Comparison of ENCODE assay signal across 24 cellular contexts in genomic region chr20:40433341-40433861, GRCh38.
DNase-seq lines count a peak whose midpoint lies in the region; ATAC-seq, FAIRE-seq and TF ChIP-seq lines count a peak whose summit lies in the region.
"Had no signal": no experiment of that assay in that cellular context is flagged by ENCODE, and none has a peak within 500 bp of the region (broad histone marks: within the 10 kb centered on the region; RNA-seq: fewer than 3 reads in every experiment).

No MANE protein-coding gene starts in this region.

- no peak overlapping the region for H2BK15ac ChIP-seq in H1 (ENCODE audit: low read length)

- no peak overlapping the region for H4K91ac ChIP-seq in H1 (replicated peaks; ENCODE audit: insufficient read length, low read length)

- intact Hi-C loops in natural killer cell (cut with micrococcal nuclease) = no loop called here

- no peak overlapping the region for H2BK5ac ChIP-seq in H1 (ENCODE audit: low read depth, low read length)

- H3K56ac ChIP-seq in H1 (replicated peaks; ENCODE audit: insufficient read length, low read depth, low read length) = no peak overlapping the region

- H3K79me2 ChIP-seq in H1 (ENCODE audit: control insufficient read depth in 1 of 2, insufficient read depth in 2 of 2, low read length in 2 of 2) = no peaks in the 10 kb centered on the region

- no peak for TF ChIP-seq RAD21 in H1 (IDR thresholded peaks at IDR 0.05 in 1 of 2, conservative IDR thresholded peaks at IDR 0.05 in 1 of 2; ENCODE audit: low read depth in 2 of 2, low read length in 2 of 2)

- DNase-seq in natural killer cell treated with Interleukin-12 subunit alpha and Interleukin-12 subunit beta and Interleukin-15 and Interleukin-18, amount 100 ng/mL, for 72 hours (ENCODE audit: low spot score) = no peak
- DNase-seq in natural killer cell (no peak), H1 (ENCODE audit: low read depth in 1 of 2, low spot score in 2 of 2) (no peak), osteocyte (ENCODE audit: extremely low spot score, unreplicated experiment) (peak; percentile 75), GF-D8 (lab: John Stamatoyannopoulos, UW) (no peak), chondrocyte (ENCODE audit: low spot score) (no peak)
- DNase-seq: Caco-2; CD4-positive, CD25-positive, alpha-beta regulatory T cell; DMS 273 treated with DMSO at 0.1 percent for 48 hours; DMS79 treated with DMSO at 0.1 percent for 48 hours; GM23248; HCEC 1CT; MV-4-11; NCI-H1694; NCI-H2081; NCI-H2171; NCI-H345; NCI-H524 treated with DMSO at 0.1 percent for 48 hours; SHP77; SW 1271 had no signal

- no peak overlapping the region for H3K4me2 ChIP-seq in H1 (ENCODE audit: insufficient read depth in 1 of 2, low read depth in 2 of 2, low read length in 2 of 2)
- H3K4me2 ChIP-seq: KMS-11 had no signal

- H3K36me3 Mint-ChIP-seq in natural killer cell treated with Interleukin-12 subunit alpha and Interleukin-12 subunit beta and Interleukin-15 and Interleukin-18, amount 100 ng/mL, for 72 hours = no peaks in the 10 kb centered on the region
- no peaks in the 10 kb centered on the region for H3K36me3 Mint-ChIP-seq in natural killer cell
- no peaks in the 10 kb centered on the region for H3K36me3 Mint-ChIP-seq in osteocyte (ENCODE audit: unreplicated experiment)
- H3K36me3 Mint-ChIP-seq in chondrocyte (ENCODE audit: low read depth) = no peaks in the 10 kb centered on the region
- H3K36me3 Mint-ChIP-seq: CD4-positive, CD25-positive, alpha-beta regulatory T cell had no signal

- no peak overlapping the region for H3K27ac Mint-ChIP-seq in natural killer cell treated with Interleukin-12 subunit alpha and Interleukin-12 subunit beta and Interleukin-15 and Interleukin-18, amount 100 ng/mL, for 72 hours
- H3K27ac Mint-ChIP-seq in natural killer cell (no peak overlapping the region), osteocyte (ENCODE audit: unreplicated experiment) (no peak overlapping the region), chondrocyte (ENCODE audit: unreplicated experiment) (no peak overlapping the region)
- H3K27ac Mint-ChIP-seq: CD4-positive, CD25-positive, alpha-beta regulatory T cell had no signal

- WGBS in H1 (ENCODE audit: extremely low coverage in 1 of 2, insufficient coverage in 1 of 2, insufficient read length in 1 of 2, insufficient replicate concordance in 2 of 2, low coverage in 1 of 2, low lambda C conversion rate in 2 of 2, missing lambda C conversion rate in 1 of 2), 2 experiments = 93% methylated on average over 8 of the region's 8 CpGs; no CpG with 5 or more reads in 1 of the 2 experiments

- peaks cover 7 to 19% of the 10 kb centered on the region in 2 donors for H3K27me3 Mint-ChIP-seq in natural killer cell treated with Interleukin-12 subunit alpha and Interleukin-12 subunit beta and Interleukin-15 and Interleukin-18, amount 100 ng/mL, for 72 hours
- peaks cover 4 to 20% of the 10 kb centered on the region in 2 donors for H3K27me3 Mint-ChIP-seq in natural killer cell (ENCODE audit: low read depth in 2 of 2)
- peaks cover 14% of the 10 kb centered on the region for H3K27me3 Mint-ChIP-seq in osteocyte (ENCODE audit: unreplicated experiment)
- peaks cover 19% of the 10 kb centered on the region for H3K27me3 Mint-ChIP-seq in chondrocyte (ENCODE audit: low read depth)

- H2AFZ ChIP-seq in H1 (ENCODE audit: low read length) = no peak overlapping the region
- H2AFZ ChIP-seq: GM23248 had no signal

- no peak overlapping the region for H2BK20ac ChIP-seq in H1 (ENCODE audit: low read length)

- no peaks in the 10 kb centered on the region for H3K27me3 ChIP-seq in H1 (replicated peaks in 1 of 4; ENCODE audit: control insufficient read depth in 3 of 4, extremely low read depth in 1 of 4, insufficient read depth in 3 of 4, low read length in 3 of 4)

- H3K4me3 ChIP-seq in H1 (ENCODE audit: extremely low read depth in 1 of 4, insufficient read depth in 2 of 4, low read depth in 3 of 4, low read length in 4 of 4) = no peak overlapping the region
- H3K4me3 ChIP-seq: GM23248 had no signal

- H3K27ac ChIP-seq in H1 (ENCODE audit: low read depth, low read length) = no peak overlapping the region
- H3K27ac ChIP-seq: GM23248, KMS-11 had no signal

- FAIRE-seq in H1 (lab: Jason Lieb, UNC) = no peak
- FAIRE-seq: A204.1, GM12891 had no signal

- no peak overlapping the region for H3K14ac ChIP-seq in H1 (ENCODE audit: insufficient read length)

- no peaks in the 10 kb centered on the region for H3K9me3 Mint-ChIP-seq in natural killer cell treated with Interleukin-12 subunit alpha and Interleukin-12 subunit beta and Interleukin-15 and Interleukin-18, amount 100 ng/mL, for 72 hours
- H3K9me3 Mint-ChIP-seq in natural killer cell = no peaks in the 10 kb centered on the region
- no peaks in the 10 kb centered on the region for H3K9me3 Mint-ChIP-seq in osteocyte (ENCODE audit: unreplicated experiment)
- no peaks in the 10 kb centered on the region for H3K9me3 Mint-ChIP-seq in chondrocyte (ENCODE audit: low read depth)

- H3K4me1 Mint-ChIP-seq in natural killer cell treated with Interleukin-12 subunit alpha and Interleukin-12 subunit beta and Interleukin-15 and Interleukin-18, amount 100 ng/mL, for 72 hours (ENCODE audit: low read depth in 2 of 2) = no peaks in the 10 kb centered on the region
- H3K4me1 Mint-ChIP-seq in natural killer cell = no peaks in the 10 kb centered on the region
- H3K4me1 Mint-ChIP-seq in osteocyte (ENCODE audit: unreplicated experiment) = no peaks in the 10 kb centered on the region
- peaks cover 4% of the 10 kb centered on the region for H3K4me1 Mint-ChIP-seq in chondrocyte (ENCODE audit: low read depth)
- H3K4me1 Mint-ChIP-seq: CD4-positive, CD25-positive, alpha-beta regulatory T cell had no signal

- POLR2A ChIA-PET in H1 (lab: Charles Lee; ENCODE audit: partially characterized antibody) = interaction anchor here (1.2 kb wide), 1 partner anchor 11 kb away, joined by 3 read pairs; no protein-coding TSS in a partner anchor

- H3K23ac ChIP-seq in H1 (ENCODE audit: insufficient read length) = no peak overlapping the region

- no peak overlapping the region for H3K4ac ChIP-seq in H1 (replicated peaks; ENCODE audit: insufficient read length, low read depth, low read length)

- no peak for TF ChIP-seq POLR2A in H1 (IDR thresholded peaks at IDR 0.05; ENCODE audit: control extremely low read depth in 1 of 2, low read depth in 2 of 2, low read length in 2 of 2)

- no peaks in the 10 kb centered on the region for H3K9me3 ChIP-seq in H1 (ENCODE audit: insufficient read depth in 2 of 2, low read depth in 1 of 2, low read length in 1 of 2)
- H3K9me3 ChIP-seq: Caco-2 had no signal

- H3K79me1 ChIP-seq in H1 (ENCODE audit: low read depth, low read length) = no peaks in the 10 kb centered on the region

- no peak for TF ChIP-seq EP300 in H1 (IDR thresholded peaks at IDR 0.05; ENCODE audit: borderline replicate concordance in 1 of 2, low read depth in 2 of 2, low read length in 2 of 2)

- no peak overlapping the region for H4K5ac ChIP-seq in H1 (ENCODE audit: insufficient read length, low read depth, low read length)

- peak overlapping the region; percentile 41; the same call in 1 of the 2 replicates for H2BK12ac ChIP-seq in H1 (ENCODE audit: low read depth, low read length)

- CTCF ChIA-PET in H1 (lab: Charles Lee; ENCODE audit: partially characterized antibody) = interaction anchor here (0.6 to 2.4 kb wide), 2 partner anchors 9 to 77 kb away, joined by 3 to 10 read pairs; no protein-coding TSS in a partner anchor

- no peak overlapping the region for H2AK5ac ChIP-seq in H1 (ENCODE audit: low read depth, low read length)

- no peaks in the 10 kb centered on the region for H3K23me2 ChIP-seq in H1 (ENCODE audit: low read depth, low read length)

- no peak overlapping the region for H2BK120ac ChIP-seq in H1 (replicated peaks; ENCODE audit: low read depth, low read length)

- TF ChIP-seq CTCF in natural killer cell (IDR thresholded peaks at IDR 0.05) (no peak), H1 (IDR thresholded peaks at IDR 0.05; ENCODE audit: control extremely low read depth in 1 of 3, insufficient read depth in 1 of 3, low read depth in 1 of 3, low read length in 3 of 3) (no peak), osteocyte (IDR thresholded peaks at IDR 0.05) (no peak), chondrocyte (IDR thresholded peaks at IDR 0.05) (no peak)

- H3K4me1 ChIP-seq in H1 (replicated peaks in 1 of 4; ENCODE audit: control insufficient read depth in 3 of 4, insufficient read depth in 4 of 4, low read length in 3 of 4) = no peaks in the 10 kb centered on the region
- H3K4me1 ChIP-seq: Caco-2 had no signal

- peak; percentile 35 to 48 for ATAC-seq in natural killer cell treated with Interleukin-12 subunit alpha and Interleukin-12 subunit beta and Interleukin-15 and Interleukin-18, amount 100 ng/mL, for 72 hours
- no peak for ATAC-seq in natural killer cell
- ATAC-seq in HG03432 (IDR thresholded peaks at IDR 0.05; ENCODE audit: unreplicated experiment) = no peak

- no peaks in the 10 kb centered on the region for H3K36me3 ChIP-seq in H1 (ENCODE audit: control insufficient read depth in 2 of 4, insufficient read depth in 4 of 4, low read length in 3 of 4)

- no peaks in the 10 kb centered on the region for H4K20me1 ChIP-seq in H1 (replicated peaks in 1 of 2; ENCODE audit: control insufficient read depth in 1 of 2, insufficient read depth in 2 of 2, low read length in 2 of 2)

- no peak overlapping the region for H4K8ac ChIP-seq in H1 (ENCODE audit: extremely low read depth, insufficient read depth, low read length)

- H3K18ac ChIP-seq in H1 (ENCODE audit: extremely low read depth, low read length) = no peak overlapping the region

- no peak overlapping the region for H3K4me3 Mint-ChIP-seq in natural killer cell treated with Interleukin-12 subunit alpha and Interleukin-12 subunit beta and Interleukin-15 and Interleukin-18, amount 100 ng/mL, for 72 hours
- no peak overlapping the region for H3K4me3 Mint-ChIP-seq in natural killer cell
- H3K4me3 Mint-ChIP-seq in osteocyte (ENCODE audit: unreplicated experiment) = no peak overlapping the region
- no peak overlapping the region for H3K4me3 Mint-ChIP-seq in chondrocyte (ENCODE audit: unreplicated experiment)
- H3K4me3 Mint-ChIP-seq: CD4-positive, CD25-positive, alpha-beta regulatory T cell had no signal

- no peak overlapping the region for H3K9ac ChIP-seq in H1 (replicated peaks in 1 of 4; ENCODE audit: extremely low read depth in 1 of 4, low read depth in 3 of 4, low read length in 3 of 4)
- H3K9ac ChIP-seq: GM23248, KMS-11 had no signal

TF ChIP-seq in H1, 55 proteins besides CTCF, POLR2A, EP300 and RAD21:
- no peak for TF ChIP-seq TAF7 (optimal IDR thresholded peaks at IDR 0.05; ENCODE audit: borderline replicate concordance, low read depth, low read length)
- TF ChIP-seq MAFK (IDR thresholded peaks at IDR 0.05; ENCODE audit: low read depth, low read length) = no peak
- TF ChIP-seq SIX5 (IDR thresholded peaks at IDR 0.05; ENCODE audit: low read depth, low read length) = no peak
- TF ChIP-seq TCF12 (IDR thresholded peaks at IDR 0.05; ENCODE audit: low read depth, low read length) = no peak
- TF ChIP-seq KDM5A (IDR thresholded peaks at IDR 0.05; ENCODE audit: low read length) = no peak

Comparison
In these comparisons a context has a peak if more than half of its experiments do, and no peak if none do; other contexts are left out.
1. ATAC-seq: peak in natural killer cell treated with Interleukin-12 subunit alpha and Interleukin-12 subunit beta and Interleukin-15 and Interleukin-18, amount 100 ng/mL, for 72 hours (2 of 2); none in natural killer cell (0 of 3) and HG03432 (single experiment).